Comparison of ENCODE assay signal across 8 cellular contexts in the genomic region with DNA sequence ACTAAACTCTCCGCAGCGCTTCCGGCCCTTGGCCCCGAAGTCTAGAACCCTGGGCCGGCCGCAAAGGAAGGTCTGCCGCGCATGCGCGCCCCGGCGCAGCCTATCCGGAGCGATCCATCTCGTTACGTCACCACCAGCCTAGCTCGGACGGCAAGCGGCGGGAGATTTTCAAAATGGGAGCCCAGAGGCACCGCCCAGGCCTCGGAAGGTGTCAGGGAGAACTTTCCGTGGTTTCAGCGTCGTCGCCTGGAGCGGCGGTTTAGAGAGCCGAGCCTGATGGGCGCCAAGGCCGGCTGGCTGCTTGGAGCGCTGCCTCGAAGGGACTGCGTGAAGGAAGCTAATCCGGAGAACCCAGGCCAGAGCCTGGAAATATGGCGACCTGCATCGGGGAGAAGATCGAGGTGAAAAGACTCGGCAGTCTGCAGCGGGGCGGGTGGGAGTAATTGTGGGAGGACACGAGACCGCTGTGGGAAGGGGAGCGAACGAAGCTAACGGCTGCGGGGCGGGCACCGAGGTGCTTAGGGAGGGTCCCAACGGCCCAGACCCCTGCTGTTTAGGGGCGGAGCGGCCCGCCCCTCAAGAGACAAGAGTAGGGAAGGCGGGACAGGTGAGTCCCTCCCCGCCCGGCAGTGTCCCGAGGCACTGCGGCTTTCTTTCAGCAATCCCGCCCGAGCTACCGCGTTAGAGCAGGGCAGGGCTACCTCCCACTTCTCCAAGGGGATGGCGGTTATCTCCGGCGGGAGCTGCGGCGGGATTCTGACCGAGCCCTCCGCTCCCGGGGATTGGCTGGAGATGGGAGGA. TPM values are rescaled to one million over a fixed set of nuclear protein-coding genes. Genes with fewer than 3 reads are reported as not detected.
DNase-seq lines count a peak whose midpoint lies in the region; ATAC-seq and TF ChIP-seq lines count a peak whose summit lies in the region.

A gene (plus strand): TSS at position 130 of the 801 bp plus-strand sequence. CDS start 242 bp downstream, at position 372.

- H3K27me3 ChIP-seq in H9 (ENCODE audit: insufficient read depth, low read length) = no peaks in the 10 kb centered on the region

- H2AK5ac ChIP-seq in H9 (ENCODE audit: insufficient read length, low read length) = no peak within 1 kb of the TSS

- peak; percentile 85 for TF ChIP-seq POLR2A in Raji (IDR thresholded peaks at IDR 0.05; ENCODE audit: insufficient read depth, low read depth, low read length)

- peak within 1 kb of the TSS; percentile 57 for H3K4me2 ChIP-seq in H9 (ENCODE audit: insufficient read depth, insufficient read length, low read length)

- H3K27ac ChIP-seq in H9 (ENCODE audit: insufficient read length, low read depth, low read length) = peak within 1 kb of the TSS; percentile 75

- H3K9me3 ChIP-seq in ES-I3 (ENCODE audit: control insufficient read depth, insufficient read depth, low read length) (no peaks in the 10 kb centered on the region), H9 (ENCODE audit: control insufficient read depth, low read depth, low read length) (no peaks in the 10 kb centered on the region)

- ATAC-seq in naive thymus-derived CD8-positive, alpha-beta T cell = peak; percentile 91 to 95
- ATAC-seq in stimulated activated naive B cell treated with anti-CD40 and anti-IgM and Interleukin-4, amounts not matched to agents 10 μg/mL and 1 μg/mL and 100 μg/mL, for 72 hours (replicated peaks) = peak; percentile 97 to 98

- H3K9me3 Mint-ChIP-seq in H9 = peaks cover 0 to 3% of the 10 kb centered on the region in 2 experiments; a peak in 2 of 5 replicates
- no peaks in the 10 kb centered on the region for H3K9me3 Mint-ChIP-seq in activated T-helper 2 cell treated with anti-CD3 and anti-CD28 coated beads, Interferon-gamma antibody, Interleukin-2, Interleukin-4, amounts not matched to agents 10 μg/mL and 5 μg/mL and 100 μg/mL, durations not matched to agents 14 hours and 24 hours and 36 hours
- H3K9me3 Mint-ChIP-seq in naive thymus-derived CD8-positive, alpha-beta T cell = peaks cover 0 to 2% (median 0%) of the 10 kb centered on the region in 9 donors
- H3K9me3 Mint-ChIP-seq in stimulated activated naive B cell treated with anti-CD40 and anti-IgM and Interleukin-4, amounts not matched to agents 10 μg/mL and 1 μg/mL and 100 μg/mL, for 72 hours = no peaks in the 10 kb centered on the region

- peak within 1 kb of the TSS; percentile 60 for H3T11ph ChIP-seq in H9 (ENCODE audit: low read length)

- no peaks in the 10 kb centered on the region for H3K23me2 ChIP-seq in H9 (ENCODE audit: insufficient read length, low read depth, low read length, poor library complexity, severe bottlenecking)

- H3K36me3 Mint-ChIP-seq in H9 (ENCODE audit: insufficient read depth in 1 of 3, low read depth in 3 of 3) = peaks cover 13 to 39% (median 32%) of the 10 kb centered on the region in 3 experiments
- H3K36me3 Mint-ChIP-seq in activated T-helper 2 cell treated with anti-CD3 and anti-CD28 coated beads, Interferon-gamma antibody, Interleukin-2, Interleukin-4, amounts not matched to agents 10 μg/mL and 5 μg/mL and 100 μg/mL, durations not matched to agents 14 hours and 24 hours and 36 hours (ENCODE audit: low read depth) = peaks cover 30% of the 10 kb centered on the region
- peaks cover 0 to 6% (median 0%) of the 10 kb centered on the region in 3 donors for H3K36me3 Mint-ChIP-seq in naive thymus-derived CD8-positive, alpha-beta T cell
- peaks cover 7 to 8% of the 10 kb centered on the region in 2 donors for H3K36me3 Mint-ChIP-seq in stimulated activated naive B cell treated with anti-CD40 and anti-IgM and Interleukin-4, amounts not matched to agents 10 μg/mL and 1 μg/mL and 100 μg/mL, for 72 hours

- H3K9ac ChIP-seq in ES-I3 (ENCODE audit: low read depth, low read length) (peak within 1 kb of the TSS; percentile 98), H9 (ENCODE audit: extremely low read depth, insufficient read length, low read length) (peak within 1 kb of the TSS; percentile 97)

- peak within 1 kb of the TSS; percentile 91 to 95 for H3K4me3 Mint-ChIP-seq in H9
- H3K4me3 Mint-ChIP-seq in activated T-helper 2 cell treated with anti-CD3 and anti-CD28 coated beads, Interferon-gamma antibody, Interleukin-2, Interleukin-4, amounts not matched to agents 10 μg/mL and 5 μg/mL and 100 μg/mL, durations not matched to agents 14 hours and 24 hours and 36 hours (ENCODE audit: low read depth) = peak within 1 kb of the TSS; percentile 93
- H3K4me3 Mint-ChIP-seq in naive thymus-derived CD8-positive, alpha-beta T cell = peak within 1 kb of the TSS; percentile 87 to 100 (median 98)
- H3K4me3 Mint-ChIP-seq in stimulated activated naive B cell treated with anti-CD40 and anti-IgM and Interleukin-4, amounts not matched to agents 10 μg/mL and 1 μg/mL and 100 μg/mL, for 72 hours = peak within 1 kb of the TSS; percentile 92 to 97

- H4K8ac ChIP-seq in H9 (replicated peaks; ENCODE audit: insufficient read length, low read depth, low read length) = no peak within 1 kb of the TSS

- WGBS in H9 (ENCODE audit: extremely low coverage, insufficient read length, low lambda C conversion rate) = no CpG with 5 or more reads among the region's 70 CpGs

- no peaks in the 10 kb centered on the region for H3K79me1 ChIP-seq in H9 (ENCODE audit: insufficient read depth, low read depth, low read length, poor library complexity, severe bottlenecking)

- POLR2A ChIA-PET in naive thymus-derived CD8-positive, alpha-beta T cell (lab: Charles Lee) = interaction anchor here (0.6 to 2.8 kb wide), 4 partner anchors 9 to 180 kb away, joined by 3 to 19 read pairs (median 6); a partner anchor contains a TSS

- no peak within 1 kb of the TSS for H4K91ac ChIP-seq in H9 (ENCODE audit: insufficient read length, low read depth, low read length)

- H3K4me1 ChIP-seq in ES-I3 (ENCODE audit: insufficient read depth, low read length) (0 out of 2 replicates have a peak, but pooled peaks cover 4% of the 10 kb centered on the region), H9 (ENCODE audit: insufficient read depth, low read length) (no peaks in the 10 kb centered on the region)

- peak; percentile 97 for DNase-seq in H9
- peak; percentile 93 for DNase-seq in M059J (ENCODE audit: low read depth)
- peak; percentile 97 for DNase-seq in activated T-helper 2 cell treated with anti-CD3 and anti-CD28 coated beads, Interferon-gamma antibody, Interleukin-2, Interleukin-4, amounts not matched to agents 10 μg/mL and 5 μg/mL and 100 μg/mL, durations not matched to agents 14 hours and 24 hours and 36 hours (ENCODE audit: low spot score)
- peak; percentile 94 for DNase-seq in fibroblast of peridontal ligament (ENCODE audit: extremely low read depth)
- DNase-seq in naive thymus-derived CD8-positive, alpha-beta T cell = peak; percentile 85 to 98 (median 94)
- DNase-seq in stimulated activated naive B cell treated with anti-CD40 and anti-IgM and Interleukin-4, amounts not matched to agents 10 μg/mL and 1 μg/mL and 100 μg/mL, for 72 hours = peak; percentile 98

- H2BK20ac ChIP-seq in H9 (ENCODE audit: low read depth, low read length, poor library complexity, severe bottlenecking) = no peak within 1 kb of the TSS

- peak within 1 kb of the TSS; percentile 51; the same call in 1 of the 2 replicates for H3K4ac ChIP-seq in H9 (ENCODE audit: low read depth, low read length)

- peak within 1 kb of the TSS; percentile 100 for H3K27ac Mint-ChIP-seq in H9
- peak within 1 kb of the TSS; percentile 91 for H3K27ac Mint-ChIP-seq in activated T-helper 2 cell treated with anti-CD3 and anti-CD28 coated beads, Interferon-gamma antibody, Interleukin-2, Interleukin-4, amounts not matched to agents 10 μg/mL and 5 μg/mL and 100 μg/mL, durations not matched to agents 14 hours and 24 hours and 36 hours
- H3K27ac Mint-ChIP-seq in naive thymus-derived CD8-positive, alpha-beta T cell = peak within 1 kb of the TSS; percentile 92 to 99 (median 99)
- peak within 1 kb of the TSS; percentile 98 for H3K27ac Mint-ChIP-seq in stimulated activated naive B cell treated with anti-CD40 and anti-IgM and Interleukin-4, amounts not matched to agents 10 μg/mL and 1 μg/mL and 100 μg/mL, for 72 hours

- no peak within 1 kb of the TSS for H3K23ac ChIP-seq in H9 (ENCODE audit: insufficient read length, low read depth, low read length)

- H4K5ac ChIP-seq in H9 (ENCODE audit: insufficient read length, low read depth, low read length) = peak within 1 kb of the TSS; percentile 93

- TF ChIP-seq CTCF in H9 (conservative IDR thresholded peaks at IDR 0.05) = no peak

- peak within 1 kb of the TSS; percentile 99 for H3K14ac ChIP-seq in H9 (ENCODE audit: insufficient read depth, low read length)

- H3K79me2 ChIP-seq in H9 (ENCODE audit: insufficient read depth, low read length) = no peaks in the 10 kb centered on the region

- no peak within 1 kb of the TSS for H2BK12ac ChIP-seq in H9 (ENCODE audit: insufficient read length, low read depth, low read length)

- no peaks in the 10 kb centered on the region for H4K20me1 ChIP-seq in H9 (ENCODE audit: control insufficient read depth, insufficient read depth, insufficient read length)

- H2AFZ ChIP-seq in H9 (ENCODE audit: low read length) = no peak within 1 kb of the TSS

- no peak within 1 kb of the TSS for H3K56ac ChIP-seq in H9 (ENCODE audit: insufficient read length, low read depth, low read length)

- H3K27me3 Mint-ChIP-seq in H9 (ENCODE audit: low read depth) = no peaks in the 10 kb centered on the region; the same call in 1 of the 2 replicates
- no peaks in the 10 kb centered on the region for H3K27me3 Mint-ChIP-seq in activated T-helper 2 cell treated with anti-CD3 and anti-CD28 coated beads, Interferon-gamma antibody, Interleukin-2, Interleukin-4, amounts not matched to agents 10 μg/mL and 5 μg/mL and 100 μg/mL, durations not matched to agents 14 hours and 24 hours and 36 hours (ENCODE audit: low read depth)
- H3K27me3 Mint-ChIP-seq in naive thymus-derived CD8-positive, alpha-beta T cell = peaks cover 0 to 2% (median 0%) of the 10 kb centered on the region in 5 donors
- no peaks in the 10 kb centered on the region for H3K27me3 Mint-ChIP-seq in stimulated activated naive B cell treated with anti-CD40 and anti-IgM and Interleukin-4, amounts not matched to agents 10 μg/mL and 1 μg/mL and 100 μg/mL, for 72 hours

- peaks cover 9 to 18% of the 10 kb centered on the region in 2 experiments for H3K4me1 Mint-ChIP-seq in H9
- H3K4me1 Mint-ChIP-seq in activated T-helper 2 cell treated with anti-CD3 and anti-CD28 coated beads, Interferon-gamma antibody, Interleukin-2, Interleukin-4, amounts not matched to agents 10 μg/mL and 5 μg/mL and 100 μg/mL, durations not matched to agents 14 hours and 24 hours and 36 hours (ENCODE audit: low read depth) = peaks cover 36% of the 10 kb centered on the region
- peaks cover 6 to 31% (median 24%) of the 10 kb centered on the region in 4 donors for H3K4me1 Mint-ChIP-seq in naive thymus-derived CD8-positive, alpha-beta T cell
- peaks cover 5 to 15% of the 10 kb centered on the region in 2 donors for H3K4me1 Mint-ChIP-seq in stimulated activated naive B cell treated with anti-CD40 and anti-IgM and Interleukin-4, amounts not matched to agents 10 μg/mL and 1 μg/mL and 100 μg/mL, for 72 hours

- H2BK120ac ChIP-seq in H9 (ENCODE audit: low read depth, low read length, poor library complexity, severe bottlenecking) = peak within 1 kb of the TSS; percentile 89

- intact Hi-C loops in activated T-helper 2 cell treated with anti-CD3 and anti-CD28 coated beads, Interferon-gamma antibody, Interleukin-2, Interleukin-4, amounts not matched to agents 10 μg/mL and 5 μg/mL and 100 μg/mL, durations not matched to agents 14 hours and 24 hours and 36 hours (cut with micrococcal nuclease) = loop anchor here (1.0 to 5.0 kb wide), 8 partner anchors 9 to 1212 kb away; a partner anchor contains a TSS

- H2BK15ac ChIP-seq in H9 (ENCODE audit: low read depth, low read length) = peak within 1 kb of the TSS; percentile 55; the same call in 1 of the 2 replicates

- peak within 1 kb of the TSS; percentile 68 for H2BK5ac ChIP-seq in H9 (ENCODE audit: insufficient read length, low read length)

- H3K36me3 ChIP-seq in ES-I3 (ENCODE audit: insufficient read depth, low read length) = peaks cover 2% of the 10 kb centered on the region; the same call in 1 of the 2 replicates

- peak within 1 kb of the TSS; percentile 98 for H3K18ac ChIP-seq in H9 (ENCODE audit: insufficient read length, low read depth, low read length)

RNA-seq across cellular contexts. Expression of the gene that starts here (rescaled TPM):
- 36.4 and 40.2 TPM in 2 replicates for total RNA-seq in H9 (2021)
- total RNA-seq in M059J (2014; rRNA removed; shearing (Covaris generic)) = 13.8 and 18.6 TPM in 2 replicates
- 47.4 and 50.1 TPM in 2 replicates for total RNA-seq in activated T-helper 2 cell treated with anti-CD3 and anti-CD28 coated beads, Interferon-gamma antibody, Interleukin-2, Interleukin-4, amounts not matched to agents 10 μg/mL and 5 μg/mL and 100 μg/mL, durations not matched to agents 14 hours and 24 hours and 36 hours
- total RNA-seq in naive thymus-derived CD8-positive, alpha-beta T cell = 1 to 10 TPM; 2.2 to 2.8 TPM
- polyA plus RNA-seq in naive thymus-derived CD8-positive, alpha-beta T cell = 1 to 10 TPM in 2 of 3 donors, under 1 TPM in 1; 0.96 to 2.0 (median 1.1) TPM

Comparison
In these comparisons a context has a peak if more than half of its experiments do, and no peak if none do; other contexts are left out.
1. Peak in every context shown above with its lines: DNase-seq, ATAC-seq and H3K27ac ChIP-seq.